In the genomic region with DNA sequence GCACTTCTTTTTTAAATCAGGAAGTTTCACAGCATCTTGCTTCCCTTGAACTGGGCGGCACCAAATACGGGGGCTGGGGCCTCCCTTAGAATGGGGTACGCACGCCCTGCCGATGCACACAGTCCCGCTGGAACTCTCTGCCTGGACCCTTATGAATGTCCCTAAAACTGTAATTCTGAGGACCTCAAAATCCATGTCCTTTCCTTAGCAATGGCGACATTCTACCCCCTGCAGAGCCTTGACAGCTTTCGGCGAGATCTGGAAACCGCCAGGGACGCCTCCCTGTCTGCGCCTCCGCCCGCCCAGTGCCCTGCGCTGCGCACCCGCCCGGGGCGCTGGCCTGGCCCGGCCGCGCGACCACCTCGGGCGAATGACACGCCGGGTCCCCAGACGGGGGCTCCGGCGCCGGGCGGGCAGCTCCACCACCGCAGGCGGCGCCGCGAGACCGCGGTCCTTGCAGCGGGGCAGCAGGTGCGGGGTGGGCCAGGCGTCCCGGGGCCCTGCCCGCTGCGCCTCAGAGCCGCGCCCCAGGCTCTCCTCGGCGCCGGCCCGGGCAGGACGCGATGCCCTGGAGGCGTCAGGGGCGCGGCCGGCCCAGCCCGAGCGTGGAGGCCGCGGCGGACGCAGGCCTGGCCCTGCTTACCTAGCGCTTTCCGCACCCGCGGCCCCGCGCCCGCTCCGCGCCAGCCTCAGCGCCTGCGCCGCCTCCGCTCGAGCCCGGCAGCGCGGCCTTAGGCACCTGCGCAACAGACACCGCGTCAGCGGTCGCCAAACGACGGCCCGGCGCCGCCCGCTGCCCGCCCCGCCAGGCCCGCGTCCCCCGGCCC, we compare ENCODE assay signal across 1 cellular context.
TF ChIP-seq lines count a peak whose summit lies in the region.

No MANE protein-coding gene starts in this region.

TF ChIP-seq in HepG2, 621 proteins besides CTCF, POLR2A, EP300 and RAD21 (continues in another document):
- TF ChIP-seq ZNF331 (CRISPR knock-in tag; IDR thresholded peaks at IDR 0.05) (no peak), ZKSCAN5 (CRISPR knock-in tag; IDR thresholded peaks at IDR 0.05) (0 out of 2 replicates have a peak, but pooled peaks have one; percentile 34), SRSF9 (IDR thresholded peaks at IDR 0.05; ENCODE audit: borderline replicate concordance, insufficient read depth, low read depth, low read length, poor library complexity, severe bottlenecking) (no peak), MEIS1 (CRISPR knock-in tag; IDR thresholded peaks at IDR 0.05; ENCODE audit: borderline replicate concordance) (peak; percentile 35; the same call in 1 of the 2 replicates), EZH2 (conservative IDR thresholded peaks at IDR 0.05; ENCODE audit: low read depth, low read length) (no peak), ZNF879 (CRISPR knock-in tag; IDR thresholded peaks at IDR 0.05) (no peak), RFXANK (CRISPR knock-in tag; IDR thresholded peaks at IDR 0.05) (no peak), XBP1 (CRISPR knock-in tag; IDR thresholded peaks at IDR 0.05) (no peak), ZMYM2 (CRISPR knock-in tag; IDR thresholded peaks at IDR 0.05) (peak; percentile 14; the same call in 1 of the 2 replicates), ZNF124 (CRISPR knock-in tag; IDR thresholded peaks at IDR 0.05) (no peak), ZNF430 (CRISPR knock-in tag; IDR thresholded peaks at IDR 0.05) (no peak), ZNF629 (CRISPR knock-in tag; conservative IDR thresholded peaks at IDR 0.05) (no peak), ZNF343 (CRISPR knock-in tag; IDR thresholded peaks at IDR 0.05) (no peak), PITX1 (CRISPR knock-in tag; IDR thresholded peaks at IDR 0.05) (no peak), ZMYM3 (CRISPR knock-in tag; IDR thresholded peaks at IDR 0.05) (0 out of 2 replicates have a peak, but pooled peaks have one; percentile 27), NFRKB (IDR thresholded peaks at IDR 0.05) (no peak), FOXO1 (CRISPR knock-in tag; IDR thresholded peaks at IDR 0.05) (no peak), ZNF609 (CRISPR knock-in tag; IDR thresholded peaks at IDR 0.05; ENCODE audit: borderline replicate concordance) (no peak), ZNF24 (IDR thresholded peaks at IDR 0.05) (no peak), SRF (IDR thresholded peaks at IDR 0.05; ENCODE audit: low read depth, low read length) (no peak), ATF7-NPFF (CRISPR knock-in tag; IDR thresholded peaks at IDR 0.05; ENCODE audit: low read depth) (peak; percentile 41; the same call in 1 of the 2 replicates), HMG20B (CRISPR knock-in tag; conservative IDR thresholded peaks at IDR 0.05) (no peak), ZNF563 (CRISPR knock-in tag; IDR thresholded peaks at IDR 0.05) (no peak), KIAA2018 (CRISPR knock-in tag; IDR thresholded peaks at IDR 0.05; ENCODE audit: borderline replicate concordance) (no peak), PRMT3 (CRISPR knock-in tag; IDR thresholded peaks at IDR 0.05; ENCODE audit: borderline replicate concordance, low read depth) (no peak)
- TF ChIP-seq, protein P1, sequence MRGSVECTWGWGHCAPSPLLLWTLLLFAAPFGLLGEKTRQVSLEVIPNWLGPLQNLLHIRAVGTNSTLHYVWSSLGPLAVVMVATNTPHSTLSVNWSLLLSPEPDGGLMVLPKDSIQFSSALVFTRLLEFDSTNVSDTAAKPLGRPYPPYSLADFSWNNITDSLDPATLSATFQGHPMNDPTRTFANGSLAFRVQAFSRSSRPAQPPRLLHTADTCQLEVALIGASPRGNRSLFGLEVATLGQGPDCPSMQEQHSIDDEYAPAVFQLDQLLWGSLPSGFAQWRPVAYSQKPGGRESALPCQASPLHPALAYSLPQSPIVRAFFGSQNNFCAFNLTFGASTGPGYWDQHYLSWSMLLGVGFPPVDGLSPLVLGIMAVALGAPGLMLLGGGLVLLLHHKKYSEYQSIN (CRISPR knock-in tag; IDR thresholded peaks at IDR 0.05; ENCODE audit: borderline replicate concordance), result no peak
- TF ChIP-seq, protein P2, sequence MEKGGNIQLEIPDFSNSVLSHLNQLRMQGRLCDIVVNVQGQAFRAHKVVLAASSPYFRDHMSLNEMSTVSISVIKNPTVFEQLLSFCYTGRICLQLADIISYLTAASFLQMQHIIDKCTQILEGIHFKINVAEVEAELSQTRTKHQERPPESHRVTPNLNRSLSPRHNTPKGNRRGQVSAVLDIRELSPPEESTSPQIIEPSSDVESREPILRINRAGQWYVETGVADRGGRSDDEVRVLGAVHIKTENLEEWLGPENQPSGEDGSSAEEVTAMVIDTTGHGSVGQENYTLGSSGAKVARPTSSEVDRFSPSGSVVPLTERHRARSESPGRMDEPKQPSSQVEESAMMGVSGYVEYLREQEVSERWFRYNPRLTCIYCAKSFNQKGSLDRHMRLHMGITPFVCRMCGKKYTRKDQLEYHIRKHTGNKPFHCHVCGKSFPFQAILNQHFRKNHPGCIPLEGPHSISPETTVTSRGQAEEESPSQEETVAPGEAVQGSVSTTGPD (CRISPR knock-in tag; IDR thresholded peaks at IDR 0.05), result no peak
- TF ChIP-seq, protein P3, sequence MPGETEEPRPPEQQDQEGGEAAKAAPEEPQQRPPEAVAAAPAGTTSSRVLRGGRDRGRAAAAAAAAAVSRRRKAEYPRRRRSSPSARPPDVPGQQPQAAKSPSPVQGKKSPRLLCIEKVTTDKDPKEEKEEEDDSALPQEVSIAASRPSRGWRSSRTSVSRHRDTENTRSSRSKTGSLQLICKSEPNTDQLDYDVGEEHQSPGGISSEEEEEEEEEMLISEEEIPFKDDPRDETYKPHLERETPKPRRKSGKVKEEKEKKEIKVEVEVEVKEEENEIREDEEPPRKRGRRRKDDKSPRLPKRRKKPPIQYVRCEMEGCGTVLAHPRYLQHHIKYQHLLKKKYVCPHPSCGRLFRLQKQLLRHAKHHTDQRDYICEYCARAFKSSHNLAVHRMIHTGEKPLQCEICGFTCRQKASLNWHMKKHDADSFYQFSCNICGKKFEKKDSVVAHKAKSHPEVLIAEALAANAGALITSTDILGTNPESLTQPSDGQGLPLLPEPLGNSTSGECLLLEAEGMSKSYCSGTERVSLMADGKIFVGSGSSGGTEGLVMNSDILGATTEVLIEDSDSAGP (CRISPR knock-in tag; IDR thresholded peaks at IDR 0.05; ENCODE audit: borderline replicate concordance), result no peak
- TF ChIP-seq, protein P4, sequence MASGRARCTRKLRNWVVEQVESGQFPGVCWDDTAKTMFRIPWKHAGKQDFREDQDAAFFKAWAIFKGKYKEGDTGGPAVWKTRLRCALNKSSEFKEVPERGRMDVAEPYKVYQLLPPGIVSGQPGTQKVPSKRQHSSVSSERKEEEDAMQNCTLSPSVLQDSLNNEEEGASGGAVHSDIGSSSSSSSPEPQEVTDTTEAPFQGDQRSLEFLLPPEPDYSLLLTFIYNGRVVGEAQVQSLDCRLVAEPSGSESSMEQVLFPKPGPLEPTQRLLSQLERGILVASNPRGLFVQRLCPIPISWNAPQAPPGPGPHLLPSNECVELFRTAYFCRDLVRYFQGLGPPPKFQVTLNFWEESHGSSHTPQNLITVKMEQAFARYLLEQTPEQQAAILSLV (CRISPR knock-in tag; IDR thresholded peaks at IDR 0.05; ENCODE audit: borderline replicate concordance), result no peak
- TF ChIP-seq, protein P5, sequence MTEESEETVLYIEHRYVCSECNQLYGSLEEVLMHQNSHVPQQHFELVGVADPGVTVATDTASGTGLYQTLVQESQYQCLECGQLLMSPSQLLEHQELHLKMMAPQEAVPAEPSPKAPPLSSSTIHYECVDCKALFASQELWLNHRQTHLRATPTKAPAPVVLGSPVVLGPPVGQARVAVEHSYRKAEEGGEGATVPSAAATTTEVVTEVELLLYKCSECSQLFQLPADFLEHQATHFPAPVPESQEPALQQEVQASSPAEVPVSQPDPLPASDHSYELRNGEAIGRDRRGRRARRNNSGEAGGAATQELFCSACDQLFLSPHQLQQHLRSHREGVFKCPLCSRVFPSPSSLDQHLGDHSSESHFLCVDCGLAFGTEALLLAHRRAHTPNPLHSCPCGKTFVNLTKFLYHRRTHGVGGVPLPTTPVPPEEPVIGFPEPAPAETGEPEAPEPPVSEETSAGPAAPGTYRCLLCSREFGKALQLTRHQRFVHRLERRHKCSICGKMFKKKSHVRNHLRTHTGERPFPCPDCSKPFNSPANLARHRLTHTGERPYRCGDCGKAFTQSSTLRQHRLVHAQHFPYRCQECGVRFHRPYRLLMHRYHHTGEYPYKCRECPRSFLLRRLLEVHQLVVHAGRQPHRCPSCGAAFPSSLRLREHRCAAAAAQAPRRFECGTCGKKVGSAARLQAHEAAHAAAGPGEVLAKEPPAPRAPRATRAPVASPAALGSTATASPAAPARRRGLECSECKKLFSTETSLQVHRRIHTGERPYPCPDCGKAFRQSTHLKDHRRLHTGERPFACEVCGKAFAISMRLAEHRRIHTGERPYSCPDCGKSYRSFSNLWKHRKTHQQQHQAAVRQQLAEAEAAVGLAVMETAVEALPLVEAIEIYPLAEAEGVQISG (CRISPR knock-in tag; IDR thresholded peaks at IDR 0.05), result no peak
